1 cellular context compared by ENCODE assay signal in the genomic region with DNA sequence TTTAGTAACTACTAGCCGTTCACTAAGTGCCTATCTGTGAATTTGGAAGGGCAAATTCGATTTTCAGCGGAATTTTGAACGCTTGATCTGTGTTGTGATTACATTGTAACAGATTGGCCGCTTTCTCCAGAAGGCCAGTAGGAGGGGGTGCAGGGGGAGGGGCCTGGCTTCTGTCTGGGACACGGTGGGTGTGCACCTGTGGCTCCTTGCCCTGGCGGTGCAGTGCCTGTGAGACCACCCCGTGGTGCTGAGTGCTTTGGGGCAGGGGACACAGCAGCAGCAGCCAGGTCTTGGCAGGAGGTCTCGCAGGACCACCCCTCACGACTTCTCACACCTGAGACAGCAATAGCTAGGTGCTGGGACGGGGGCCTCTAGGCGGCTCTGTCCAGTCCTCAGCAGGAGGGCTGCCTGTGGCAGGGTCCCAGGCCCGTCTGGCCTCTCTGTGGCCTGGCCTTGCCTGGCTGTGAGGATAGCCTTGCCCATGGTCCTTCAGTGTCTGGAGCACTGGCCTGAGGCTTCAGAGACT.
TF ChIP-seq lines count a peak whose summit lies in the region.

No MANE protein-coding gene starts in this region.

TF ChIP-seq in liver, 16 proteins besides CTCF, POLR2A, EP300 and RAD21 (continued from another document):
- TF ChIP-seq, protein P1, sequence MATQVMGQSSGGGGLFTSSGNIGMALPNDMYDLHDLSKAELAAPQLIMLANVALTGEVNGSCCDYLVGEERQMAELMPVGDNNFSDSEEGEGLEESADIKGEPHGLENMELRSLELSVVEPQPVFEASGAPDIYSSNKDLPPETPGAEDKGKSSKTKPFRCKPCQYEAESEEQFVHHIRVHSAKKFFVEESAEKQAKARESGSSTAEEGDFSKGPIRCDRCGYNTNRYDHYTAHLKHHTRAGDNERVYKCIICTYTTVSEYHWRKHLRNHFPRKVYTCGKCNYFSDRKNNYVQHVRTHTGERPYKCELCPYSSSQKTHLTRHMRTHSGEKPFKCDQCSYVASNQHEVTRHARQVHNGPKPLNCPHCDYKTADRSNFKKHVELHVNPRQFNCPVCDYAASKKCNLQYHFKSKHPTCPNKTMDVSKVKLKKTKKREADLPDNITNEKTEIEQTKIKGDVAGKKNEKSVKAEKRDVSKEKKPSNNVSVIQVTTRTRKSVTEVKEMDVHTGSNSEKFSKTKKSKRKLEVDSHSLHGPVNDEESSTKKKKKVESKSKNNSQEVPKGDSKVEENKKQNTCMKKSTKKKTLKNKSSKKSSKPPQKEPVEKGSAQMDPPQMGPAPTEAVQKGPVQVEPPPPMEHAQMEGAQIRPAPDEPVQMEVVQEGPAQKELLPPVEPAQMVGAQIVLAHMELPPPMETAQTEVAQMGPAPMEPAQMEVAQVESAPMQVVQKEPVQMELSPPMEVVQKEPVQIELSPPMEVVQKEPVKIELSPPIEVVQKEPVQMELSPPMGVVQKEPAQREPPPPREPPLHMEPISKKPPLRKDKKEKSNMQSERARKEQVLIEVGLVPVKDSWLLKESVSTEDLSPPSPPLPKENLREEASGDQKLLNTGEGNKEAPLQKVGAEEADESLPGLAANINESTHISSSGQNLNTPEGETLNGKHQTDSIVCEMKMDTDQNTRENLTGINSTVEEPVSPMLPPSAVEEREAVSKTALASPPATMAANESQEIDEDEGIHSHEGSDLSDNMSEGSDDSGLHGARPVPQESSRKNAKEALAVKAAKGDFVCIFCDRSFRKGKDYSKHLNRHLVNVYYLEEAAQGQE (IDR thresholded peaks at IDR 0.05) = no peak
- no peak for TF ChIP-seq JUND (IDR thresholded peaks at IDR 0.05)
